ENCODE assay signal across 14 cellular contexts in genomic region chr3:14378415-14378814, GRCh38. TPM values are rescaled to one million over a fixed set of nuclear protein-coding genes. Genes with fewer than 3 reads are reported as not detected.
DNase-seq lines count a peak whose midpoint lies in the region; ATAC-seq and TF ChIP-seq lines count a peak whose summit lies in the region.
"Had no signal": no experiment of that assay in that cellular context is flagged by ENCODE, and none has a peak within 500 bp of the region (broad histone marks: within the 10 kb centered on the region; RNA-seq: fewer than 3 reads in every experiment).

No MANE protein-coding gene starts in this region.

- H3K4me2 ChIP-seq in PC-9 (peak overlapping the region; percentile 37), hepatocyte (no peak overlapping the region)

- intact Hi-C loops in heart left ventricle (cut with DNase I) (loop anchor here in 1 of 10 donors (10.0 kb wide), 1 partner anchor 144 kb away; no protein-coding TSS in a partner anchor), Right ventricle myocardium inferior (cut with DNase I) (no loop called here), PC-9 (cut with micrococcal nuclease; ENCODE audit: unreplicated experiment) (no loop called here)

- H3K4me3 ChIP-seq in heart left ventricle, result no peak overlapping the region
- H3K4me3 ChIP-seq in PC-9, result no peak overlapping the region
- H3K4me3 ChIP-seq in hepatocyte, result no peak overlapping the region
- no peak overlapping the region for H3K4me3 ChIP-seq in upper lobe of left lung
- H3K4me3 ChIP-seq: body of pancreas, esophagus squamous epithelium, heart right ventricle, uterus had no signal

- H3K4me1 ChIP-seq in heart left ventricle (peaks cover 0 to 31% (median 18%) of the 10 kb centered on the region in 12 donors), PC-9 (replicated peaks; ENCODE audit: insufficient read depth) (peaks cover 31% of the 10 kb centered on the region), hepatocyte (ENCODE audit: insufficient read depth) (peaks cover 19% of the 10 kb centered on the region), upper lobe of left lung (peaks cover 3 to 32% (median 16%) of the 10 kb centered on the region in 4 donors)
- H3K4me1 ChIP-seq: body of pancreas, uterus had no signal

- H3K36me3 ChIP-seq in heart left ventricle (no peaks in the 10 kb centered on the region), PC-9 (ENCODE audit: low read depth) (no peaks in the 10 kb centered on the region), hepatocyte (replicated peaks; ENCODE audit: insufficient read depth, low read depth) (no peaks in the 10 kb centered on the region), upper lobe of left lung (no peaks in the 10 kb centered on the region)
- H3K36me3 ChIP-seq: esophagus squamous epithelium, heart right ventricle, uterus had no signal

- H3K79me2 ChIP-seq in PC-9 (ENCODE audit: low read depth) (no peaks in the 10 kb centered on the region), hepatocyte (no peaks in the 10 kb centered on the region)

- POLR2A ChIA-PET in PC-9 (lab: Charles Lee; ENCODE audit: unreplicated experiment), result interaction anchor here (0.6 kb wide), 2 partner anchors 11 to 23 kb away, joined by 3 read pairs; no protein-coding TSS in a partner anchor

- H3F3A ChIP-seq in PC-9 (ENCODE audit: insufficient read depth, low read depth), result peaks cover 15% of the 10 kb centered on the region; the same call in 1 of the 2 replicates

- ATAC-seq in heart left ventricle (peak in 3 of 4 donors; percentile 37 to 59 (median 44)), Right ventricle myocardium inferior (no peak), upper lobe of left lung (ENCODE audit: low FRiP score in 2 of 2) (no peak)
- ATAC-seq: body of pancreas had no signal

- no peak for TF ChIP-seq EP300 in upper lobe of left lung (IDR thresholded peaks at IDR 0.05)

- DNase-seq in heart left ventricle (no peak), Right ventricle myocardium inferior (ENCODE audit: missing footprints) (no peak), PC-9 (no peak), hepatocyte (ENCODE audit: low spot score) (no peak), upper lobe of left lung (no peak), foreskin melanocyte (no peak)
- DNase-seq in stimulated activated CD4-positive, alpha-beta T cell treated with anti-CD3 and anti-CD28 coated beads, Interleukin-15, amount 100 ng/mL, for 24 hours, result no peak
- no peak for DNase-seq in activated CD4-positive, CD25-positive, alpha-beta regulatory T cell (lab: John Stamatoyannopoulos, UW)
- DNase-seq: esophagus squamous epithelium, heart right ventricle, NCI-H1417, T-helper 9 cell, uterus had no signal

- no peaks in the 10 kb centered on the region for H4K20me1 ChIP-seq in PC-9 (ENCODE audit: insufficient read depth)
- H4K20me1 ChIP-seq in hepatocyte (ENCODE audit: insufficient read depth, poor library complexity, severe bottlenecking), result no peaks in the 10 kb centered on the region

- no peak for TF ChIP-seq CTCF in heart left ventricle (IDR thresholded peaks at IDR 0.05)
- TF ChIP-seq CTCF in PC-9 (conservative IDR thresholded peaks at IDR 0.05), result no peak
- no peak for TF ChIP-seq CTCF in hepatocyte (IDR thresholded peaks at IDR 0.05; ENCODE audit: poor library complexity)
- no peak for TF ChIP-seq CTCF in upper lobe of left lung (IDR thresholded peaks at IDR 0.05)

- BruUV-seq in PC-9 (replicated peaks; lab: Mats Ljungman, UMichigan), result no TSS peak

- 53 to 75% (median 71%) methylated on average over 4 of the region's 4 CpGs for WGBS in heart left ventricle, 4 donors
- WGBS in hepatocyte (ENCODE audit: low lambda C conversion rate, missing lambda C conversion rate), result 63% methylated on average over 4 of the region's 4 CpGs
- WGBS in upper lobe of left lung, 2 donors, result 95 to 96% methylated on average over 4 of the region's 4 CpGs

- H3K9me2 ChIP-seq in PC-9 (ENCODE audit: insufficient read depth) (no peaks in the 10 kb centered on the region), hepatocyte (replicated peaks; ENCODE audit: insufficient read depth) (no peaks in the 10 kb centered on the region)

- H3K27ac ChIP-seq in heart left ventricle (peak overlapping the region in 3 of 12 donors; percentile 6 to 62 (median 39)), PC-9 (peak overlapping the region; percentile 31; the same call in 1 of the 2 replicates), hepatocyte (peak overlapping the region; percentile 40), upper lobe of left lung (peak overlapping the region; percentile 44 to 82 (median 60))
- H3K27ac ChIP-seq: body of pancreas, uterus had no signal

- no peaks in the 10 kb centered on the region for H3K27me3 ChIP-seq in heart left ventricle
- H3K27me3 ChIP-seq in PC-9 (ENCODE audit: insufficient read depth, low read depth), result no peaks in the 10 kb centered on the region
- H3K27me3 ChIP-seq in hepatocyte, result no peaks in the 10 kb centered on the region
- no peaks in the 10 kb centered on the region for H3K27me3 ChIP-seq in upper lobe of left lung
- H3K27me3 ChIP-seq: body of pancreas, uterus had no signal

- CTCF ChIA-PET in PC-9 (lab: Charles Lee), result no interaction called here

- no peaks in the 10 kb centered on the region for H3K9me3 ChIP-seq in heart left ventricle
- no peaks in the 10 kb centered on the region for H3K9me3 ChIP-seq in PC-9 (ENCODE audit: insufficient read depth, low read depth)
- H3K9me3 ChIP-seq in hepatocyte (ENCODE audit: low read depth), result no peaks in the 10 kb centered on the region
- no peaks in the 10 kb centered on the region for H3K9me3 ChIP-seq in upper lobe of left lung
- H3K9me3 ChIP-seq: body of pancreas, esophagus squamous epithelium, heart right ventricle, uterus had no signal

- H2AFZ ChIP-seq in PC-9, result no peak overlapping the region
- H2AFZ ChIP-seq in hepatocyte, result no peak overlapping the region

- TF ChIP-seq POLR2A in heart left ventricle (IDR thresholded peaks at IDR 0.05), result no peak
- TF ChIP-seq POLR2A in upper lobe of left lung (IDR thresholded peaks at IDR 0.05), result no peak

RNA-seq across cellular contexts. Expression of gene SLC6A6, which starts 24.0 kb away (rescaled TPM):
- total RNA-seq in heart left ventricle, result 100 to 1,000 TPM in 1 of 9 donors, 10 to 100 TPM in 8; 17.5 to 101 (median 34.9) TPM
- polyA plus RNA-seq in heart left ventricle, result 100 to 1,000 TPM in 1 of 2 donors, 1 to 10 TPM in 1; 9.1 to 121 TPM
- 14.3 TPM for total RNA-seq in Right ventricle myocardium inferior
- 84.9 and 122 TPM in 2 replicates for total RNA-seq in PC-9 (2021)
- 57.1 and 58.9 TPM in 2 replicates for total RNA-seq in hepatocyte
- 30.7 and 31.8 TPM in 2 replicates for polyA plus RNA-seq in hepatocyte
- total RNA-seq in upper lobe of left lung, result 100 to 1,000 TPM in 2 of 6 donors, 10 to 100 TPM in 4; 60.6 to 154 (median 92.8) TPM

Comparison
In these comparisons a context has a peak if more than half of its experiments do, and no peak if none do; other contexts are left out.
1. ATAC-seq: peak in heart left ventricle (3 of 4); none in Right ventricle myocardium inferior (single experiment) and upper lobe of left lung (0 of 2).